ENCODE assay signal across 19 cellular contexts in genomic region chr5:38534122-38534408, GRCh38. TPM values are rescaled to one million over a fixed set of nuclear protein-coding genes. Genes with fewer than 3 reads are reported as not detected.
"Had no signal": no experiment of that assay in that cellular context is flagged by ENCODE, and none has a peak within 500 bp of the region (broad histone marks: within the 10 kb centered on the region; RNA-seq: fewer than 3 reads in every experiment).

No MANE protein-coding gene starts in this region.

- H3K27me3 ChIP-seq: esophagus muscularis mucosa, upper lobe of right lung had no signal

- H3K9me3 ChIP-seq: esophagus muscularis mucosa, upper lobe of right lung had no signal

- H3K27ac ChIP-seq: esophagus muscularis mucosa, upper lobe of right lung had no signal

- H3K4me3 ChIP-seq: esophagus muscularis mucosa, upper lobe of right lung had no signal

- DNase-seq: activated B cell treated with CpG ODN at 0.5 μM for 24 hours; activated CD4-positive, alpha-beta T cell treated with anti-CD3 and anti-CD28 coated beads for 36 hours; activated CD4-positive, alpha-beta T cell treated with anti-CD3 and anti-CD28 coated beads, Interleukin-2, amount 50 U/mL, for 48 hours; activated CD8-positive, alpha-beta memory T cell treated with anti-CD3 and anti-CD28 coated beads, Interleukin-2, amount 50 U/mL, for 48 hours; activated naive CD4-positive, alpha-beta T cell treated with Interleukin-2 at 50 U/mL for 16 hours; activated naive CD8-positive, alpha-beta T cell treated with anti-CD3 and anti-CD28 coated beads for 36 hours; activated T-cell treated with anti-CD3 and anti-CD28 coated beads, Interleukin-2, amount 50 U/mL, for 4 hours; amygdala; effector memory CD4-positive, alpha-beta T cell; hypothalamus; posterior cingulate gyrus; stimulated activated CD4-positive, alpha-beta T cell treated with anti-CD3 and anti-CD28 coated beads, Interleukin-4, amount 100 ng/mL, for 24 hours; stimulated activated naive CD4-positive, alpha-beta T cell treated with Interleukin-2 at 50 U/mL for 16 hours; T-helper 9 cell; upper lobe of right lung had no signal

- ATAC-seq: activated CD4-positive, alpha-beta T cell treated with anti-CD3 and anti-CD28 coated beads for 36 hours; activated T-cell treated with anti-CD3 and anti-CD28 coated beads, Interleukin-2, amount 50 U/mL, for 4 hours; upper lobe of right lung had no signal

- FAIRE-seq: frontal cortex had no signal

- H3K36me3 ChIP-seq: esophagus muscularis mucosa, upper lobe of right lung had no signal

RNA-seq across cellular contexts. Expression of gene LIFR, which starts 22.4 kb away (rescaled TPM):
- total RNA-seq: activated B cell treated with CpG ODN at 0.5 μM for 24 hours; activated CD8-positive, alpha-beta memory T cell treated with anti-CD3 and anti-CD28 coated beads for 36 hours; activated naive CD8-positive, alpha-beta T cell treated with anti-CD3 and anti-CD28 coated beads for 36 hours; T-helper 1 cell treated with Interleukin-12 subunit alpha and Interleukin-12 subunit beta and Interleukin-4 antibody, amounts not matched to agents 30 ng/mL and 1 ng/mL, for 36 hours had no signal
